8 cellular contexts compared by ENCODE assay signal in genomic region chr14:99287269-99287942, GRCh38. TPM values are rescaled to one million over a fixed set of nuclear protein-coding genes. Genes with fewer than 3 reads are reported as not detected.
DNase-seq lines count a peak whose midpoint lies in the region; ATAC-seq and TF ChIP-seq lines count a peak whose summit lies in the region.
"Had no signal": no experiment of that assay in that cellular context is flagged by ENCODE, and none has a peak within 500 bp of the region (broad histone marks: within the 10 kb centered on the region; RNA-seq: fewer than 3 reads in every experiment).

No MANE protein-coding gene starts in this region.

- in situ Hi-C loops in brain microvascular endothelial cell (cut with HindIII; ENCODE audit: low pct_ligation_motif_present, low sequenced_read_pairs) = no loop called here

- no peak overlapping the region for H3K27ac ChIP-seq in lower lobe of right lung
- H3K27ac ChIP-seq in brain microvascular endothelial cell = no peak overlapping the region

- DNase-seq in HT1080 (ENCODE audit: low read depth) (peak; percentile 24), lower lobe of right lung (no peak), NCI-H1436 treated with DMSO at 0.1 percent for 48 hours (lab: John Stamatoyannopoulos, UW) (no peak), NCI-H1105 (lab: John Stamatoyannopoulos, UW) (no peak), brain microvascular endothelial cell (no peak)
- DNase-seq: stimulated activated naive B cell treated with anti-CD40 and anti-IgM and Interleukin-4, amounts not matched to agents 10 μg/mL and 1 μg/mL and 100 μg/mL, for 72 hours had no signal

- H3K36me3 ChIP-seq in lower lobe of right lung (no peaks in the 10 kb centered on the region), brain microvascular endothelial cell (replicated peaks) (no peaks in the 10 kb centered on the region)

- peaks cover 8% of the 10 kb centered on the region for H3K27me3 ChIP-seq in lower lobe of right lung (ENCODE audit: low read depth)
- no peaks in the 10 kb centered on the region for H3K27me3 ChIP-seq in brain microvascular endothelial cell (replicated peaks)

- H3K9me3 ChIP-seq in lower lobe of right lung = no peaks in the 10 kb centered on the region

- no peak for TF ChIP-seq CTCF in lower lobe of right lung (IDR thresholded peaks at IDR 0.05)
- TF ChIP-seq CTCF in brain microvascular endothelial cell (IDR thresholded peaks at IDR 0.05; ENCODE audit: low read depth, low read length, missing control alignments) = no peak

- H3K4me3 ChIP-seq in lower lobe of right lung (no peak overlapping the region), brain microvascular endothelial cell (ENCODE audit: low read depth, low read length) (no peak overlapping the region)

- H3K4me1 ChIP-seq in lower lobe of right lung = no peaks in the 10 kb centered on the region

- intact Hi-C loops in lower lobe of right lung (cut with DNase I) = no loop called here

- ATAC-seq in GM19023 (IDR thresholded peaks at IDR 0.05; ENCODE audit: unreplicated experiment) = peak; percentile 74
- peak; percentile 59 for ATAC-seq in GM21825 (IDR thresholded peaks at IDR 0.05; ENCODE audit: unreplicated experiment)
- peak; percentile 29 to 57 for ATAC-seq in lower lobe of right lung

RNA-seq across cellular contexts. Expression of gene BCL11B, which starts 15.4 kb away (rescaled TPM):
- 0.17 and 0.18 TPM in 2 replicates for total RNA-seq in HT1080 (2014; rRNA removed; shearing (Covaris generic))
- polyA plus RNA-seq in HT1080 (2015; cell fraction: cytosol; rRNA removed) = 0.01 and 0.05 TPM in 2 replicates
- 0.07 and 0.13 TPM in 2 replicates for polyA plus RNA-seq in HT1080 (2015; cell fraction: nucleus; rRNA removed)
- 2.3 TPM for total RNA-seq in lower lobe of right lung
